In the genomic region with DNA sequence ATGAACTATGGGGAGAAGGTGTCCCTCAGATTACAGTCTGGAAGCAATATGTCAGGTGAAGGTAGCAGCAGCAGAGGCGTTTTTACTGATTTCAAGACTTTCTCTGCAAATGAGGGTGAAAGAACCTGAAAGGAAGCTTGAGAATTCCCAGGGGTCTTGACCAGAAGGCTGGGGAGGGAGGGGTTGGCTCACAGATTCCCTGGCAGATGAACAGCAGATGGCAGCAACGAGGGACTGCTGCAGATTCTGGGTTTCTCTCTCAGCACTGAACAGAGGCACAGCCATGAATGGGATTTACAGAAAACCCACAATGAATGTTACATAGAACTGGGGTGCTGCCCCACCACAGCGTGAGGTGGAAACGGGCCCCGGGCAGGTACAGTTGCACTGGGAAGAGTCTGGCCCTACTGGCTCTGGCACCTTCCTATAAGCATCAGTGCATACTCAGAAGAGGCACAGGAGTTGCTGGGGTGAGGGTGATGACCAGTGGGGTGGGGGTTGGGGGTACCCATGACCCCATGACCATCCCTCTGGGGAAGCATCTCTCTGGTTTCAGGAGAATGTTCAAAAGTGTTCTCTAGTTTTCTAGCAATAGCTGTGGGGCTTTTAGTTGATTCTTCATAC, we compare ENCODE assay signal across 8 cellular contexts.
DNase-seq lines count a peak whose midpoint lies in the region; ATAC-seq, FAIRE-seq and TF ChIP-seq lines count a peak whose summit lies in the region.

No MANE protein-coding gene starts in this region.

- TF ChIP-seq CTCF in HEK293 (tag by site-specific recombination; IDR thresholded peaks at IDR 0.05) (peak; percentile 22; the same call in 1 of the 2 replicates), RWPE1 (conservative IDR thresholded peaks at IDR 0.05; ENCODE audit: low read depth) (no peak), mucosa of descending colon (IDR thresholded peaks at IDR 0.05) (no peak)

- H3K36me3 ChIP-seq in HEK293 (ENCODE audit: control insufficient read depth in 2 of 2, insufficient read depth in 1 of 2, low read length in 2 of 2) (no peaks in the 10 kb centered on the region), mucosa of descending colon (ENCODE audit: low read depth) (no peaks in the 10 kb centered on the region)

- ATAC-seq in mucosa of descending colon = no peak
- ATAC-seq in activated CD4-positive, CD25-positive, alpha-beta regulatory T cell treated with anti-CD3 and anti-CD28 coated beads, Interleukin-2, amount 50 U/mL, for 24 hours = no peak

- FAIRE-seq in GM12892 (lab: Jason Lieb, UNC) = no peak

- intact Hi-C loops in mucosa of descending colon (cut with DNase I, micrococcal nuclease) = no loop called here

- H3K4me3 ChIP-seq in HEK293 (ENCODE audit: low read depth, low read length) (no peak overlapping the region), mucosa of descending colon (no peak overlapping the region)

- POLR2A ChIA-PET in HEK293 (lab: Yijun Ruan, JAX) = no interaction called here
- POLR2A ChIA-PET in RWPE1 (lab: Yijun Ruan, JAX; ENCODE audit: low non-redundant PET) = no interaction called here

- H3K27ac ChIP-seq in HEK293 (ENCODE audit: extremely low read depth, low read depth, low read length) (no peak overlapping the region), RWPE1 (no peak overlapping the region)

- no peak for TF ChIP-seq POLR2A in GM12892 (IDR thresholded peaks at IDR 0.05; ENCODE audit: low read depth, low read length)

- CTCF ChIA-PET in HEK293 (lab: Yijun Ruan, JAX) = interaction anchor here (0.6 to 1.2 kb wide), 6 partner anchors 12 to 194 kb away, joined by 3 to 4 read pairs (median 3); no protein-coding TSS in a partner anchor
- CTCF ChIA-PET in RWPE1 (lab: Yijun Ruan, JAX) = interaction anchor here (0.6 to 1.0 kb wide), 4 partner anchors 94 to 813 kb away, joined by 3 to 6 read pairs (median 4); no protein-coding TSS in a partner anchor

- H3K9me3 ChIP-seq in HEK293 (ENCODE audit: control insufficient read depth, insufficient read depth, low read depth, low read length) = no peaks in the 10 kb centered on the region
- no peaks in the 10 kb centered on the region for H3K9me3 ChIP-seq in mucosa of descending colon

- H3K4me1 ChIP-seq in HEK293 (ENCODE audit: control insufficient read depth, insufficient read depth, low read length) = no peaks in the 10 kb centered on the region
- no peaks in the 10 kb centered on the region for H3K4me1 ChIP-seq in mucosa of descending colon (ENCODE audit: low read depth)

- DNase-seq in GM12892 (ENCODE audit: insufficient read length) = peak; percentile 6
- peak; percentile 8 for DNase-seq in RWPE1 (ENCODE audit: low spot score)
- peak in 2 of 3 donors; percentile 15 to 18 for DNase-seq in mucosa of descending colon
- DNase-seq in NK-92 (lab: John Stamatoyannopoulos, UW; ENCODE audit: unreplicated experiment) = no peak
- no peak for DNase-seq in NCI-H187 (lab: John Stamatoyannopoulos, UW)
- DNase-seq in effector CD4-positive, alpha-beta T cell = no peak

TF ChIP-seq in HEK293, 187 proteins besides CTCF, POLR2A, EP300 and RAD21:
- no peak for TF ChIP-seq ZNF274 (IDR thresholded peaks at IDR 0.05; ENCODE audit: low read length)
- no peak for TF ChIP-seq ZNF274 (tag by site-specific recombination; IDR thresholded peaks at IDR 0.05; ENCODE audit: borderline replicate concordance)
- no peak for TF ChIP-seq ZNF133 (tag by site-specific recombination; IDR thresholded peaks at IDR 0.05)
- TF ChIP-seq, protein P1, sequence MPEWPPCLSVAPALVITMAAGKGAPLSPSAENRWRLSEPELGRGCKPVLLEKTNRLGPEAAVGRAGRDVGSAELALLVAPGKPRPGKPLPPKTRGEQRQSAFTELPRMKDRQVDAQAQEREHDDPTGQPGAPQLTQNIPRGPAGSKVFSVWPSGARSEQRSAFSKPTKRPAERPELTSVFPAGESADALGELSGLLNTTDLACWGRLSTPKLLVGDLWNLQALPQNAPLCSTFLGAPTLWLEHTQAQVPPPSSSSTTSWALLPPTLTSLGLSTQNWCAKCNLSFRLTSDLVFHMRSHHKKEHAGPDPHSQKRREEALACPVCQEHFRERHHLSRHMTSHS (tag by site-specific recombination; IDR thresholded peaks at IDR 0.05) = no peak
- no peak for TF ChIP-seq YY2 (tag by site-specific recombination; IDR thresholded peaks at IDR 0.05)
- TF ChIP-seq, protein P2, sequence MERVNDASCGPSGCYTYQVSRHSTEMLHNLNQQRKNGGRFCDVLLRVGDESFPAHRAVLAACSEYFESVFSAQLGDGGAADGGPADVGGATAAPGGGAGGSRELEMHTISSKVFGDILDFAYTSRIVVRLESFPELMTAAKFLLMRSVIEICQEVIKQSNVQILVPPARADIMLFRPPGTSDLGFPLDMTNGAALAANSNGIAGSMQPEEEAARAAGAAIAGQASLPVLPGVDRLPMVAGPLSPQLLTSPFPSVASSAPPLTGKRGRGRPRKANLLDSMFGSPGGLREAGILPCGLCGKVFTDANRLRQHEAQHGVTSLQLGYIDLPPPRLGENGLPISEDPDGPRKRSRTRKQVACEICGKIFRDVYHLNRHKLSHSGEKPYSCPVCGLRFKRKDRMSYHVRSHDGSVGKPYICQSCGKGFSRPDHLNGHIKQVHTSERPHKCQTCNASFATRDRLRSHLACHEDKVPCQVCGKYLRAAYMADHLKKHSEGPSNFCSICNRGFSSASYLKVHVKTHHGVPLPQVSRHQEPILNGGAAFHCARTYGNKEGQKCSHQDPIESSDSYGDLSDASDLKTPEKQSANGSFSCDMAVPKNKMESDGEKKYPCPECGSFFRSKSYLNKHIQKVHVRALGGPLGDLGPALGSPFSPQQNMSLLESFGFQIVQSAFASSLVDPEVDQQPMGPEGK (tag by site-specific recombination; IDR thresholded peaks at IDR 0.05) = no peak

Comparison
In these comparisons a context has a peak if more than half of its experiments do, and no peak if none do; other contexts are left out.
1. DNase-seq: peak in GM12892 (single experiment), RWPE1 (single experiment) and mucosa of descending colon (2 of 3); none in NK-92 (single experiment), NCI-H187 (0 of 2) and effector CD4-positive, alpha-beta T cell (single experiment).